Comparison of ENCODE assay signal across 1 cellular context in the genomic region with DNA sequence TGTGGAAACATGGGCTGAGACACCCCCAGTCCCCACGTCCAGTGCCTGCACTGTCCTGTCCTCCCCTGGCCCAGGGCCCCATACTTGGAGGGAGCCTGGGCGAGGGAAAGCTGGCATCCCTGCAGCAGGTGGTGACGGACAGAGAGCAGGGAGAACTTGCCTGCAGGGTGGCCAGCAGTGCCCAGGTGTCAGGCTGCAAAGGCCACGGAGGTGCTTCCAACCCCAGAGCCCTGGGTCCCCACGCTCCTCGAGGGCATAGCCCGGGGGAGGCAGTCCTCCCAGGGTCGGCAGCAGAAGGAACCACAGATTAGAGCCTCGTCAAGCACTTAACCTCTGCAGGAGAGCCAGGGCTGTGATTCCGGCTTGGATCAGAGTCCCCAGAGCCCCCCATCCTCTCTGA.
TF ChIP-seq lines count a peak whose summit lies in the region.

No MANE protein-coding gene starts in this region.

TF ChIP-seq in WTC11, 78 proteins besides CTCF, POLR2A, EP300 and RAD21 (continued from another document):
- TF ChIP-seq ERG (CRISPR knock-in tag; IDR thresholded peaks at IDR 0.05) (no peak), FOXP1 (CRISPR knock-in tag; IDR thresholded peaks at IDR 0.05; ENCODE audit: borderline replicate concordance) (no peak), CREB1 (CRISPR knock-in tag; IDR thresholded peaks at IDR 0.05) (no peak), ZNF512 (CRISPR knock-in tag; IDR thresholded peaks at IDR 0.05; ENCODE audit: borderline replicate concordance) (no peak), SMAD4 (CRISPR knock-in tag; IDR thresholded peaks at IDR 0.05) (no peak), TEAD4 (CRISPR knock-in tag; IDR thresholded peaks at IDR 0.05) (no peak)
